Comparison of ENCODE assay signal across 4 cellular contexts in genomic region chr22:22632226-22632625, GRCh38. TPM values are rescaled to one million over a fixed set of nuclear protein-coding genes. Genes with fewer than 3 reads are reported as not detected.
"Had no signal": no experiment of that assay in that cellular context is flagged by ENCODE, and none has a peak within 500 bp of the region (broad histone marks: within the 10 kb centered on the region; RNA-seq: fewer than 3 reads in every experiment).

No MANE protein-coding gene starts in this region.

RNA-seq across cellular contexts. Expression of gene GGTLC2, which starts 12.2 kb away (rescaled TPM):
- total RNA-seq: LHCN-M2, M059J, MCF 10A, NCI-H460 had no signal
